In the genomic region with DNA sequence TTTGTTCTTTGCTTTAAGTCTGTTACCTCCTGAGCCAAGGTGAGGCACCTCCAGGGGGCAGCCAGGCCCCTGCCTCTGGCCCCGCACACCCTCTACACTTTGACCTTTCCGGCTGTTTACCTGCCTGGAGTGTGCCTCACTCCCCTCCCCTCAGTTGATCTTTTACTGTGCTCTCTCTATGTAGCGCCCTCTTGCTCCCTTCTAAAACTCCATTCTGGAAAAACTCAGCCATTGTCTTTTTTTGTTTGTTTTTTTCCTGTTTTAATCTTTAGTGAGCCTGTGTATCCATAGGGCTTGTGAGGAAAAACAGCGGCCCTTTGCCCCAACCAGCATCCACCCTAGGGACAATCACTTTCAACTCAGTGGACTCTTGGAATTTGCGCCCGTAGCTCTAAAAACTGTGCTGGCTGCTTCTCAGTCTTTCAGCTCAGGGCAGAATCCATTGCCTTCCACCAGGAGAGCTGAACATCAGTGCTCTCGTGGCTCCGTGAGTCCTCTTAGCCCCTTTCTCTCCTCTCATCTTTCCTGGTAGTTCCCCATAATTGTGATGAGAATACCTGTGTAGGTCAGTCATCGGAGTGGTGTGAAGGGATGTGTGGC, we compare ENCODE assay signal across 16 cellular contexts. TPM values are rescaled to one million over a fixed set of nuclear protein-coding genes. Genes with fewer than 3 reads are reported as not detected.
A peak's percentile ranks its signal among the peaks of the same experiment; 100 is the strongest.
DNase-seq lines count a peak whose midpoint lies in the region; ATAC-seq and TF ChIP-seq lines count a peak whose summit lies in the region.
"Had no signal": no experiment of that assay in that cellular context is flagged by ENCODE, and none has a peak within 500 bp of the region (broad histone marks: within the 10 kb centered on the region; RNA-seq: fewer than 3 reads in every experiment).

No MANE protein-coding gene starts in this region.

- H3K27ac Mint-ChIP-seq in CD4-positive, CD25-positive, alpha-beta regulatory T cell = peak overlapping the region; percentile 36 to 85 (median 73)
- H3K27ac Mint-ChIP-seq in nephron = peak overlapping the region in 1 of 3 experiments; percentile 53

- H3K9ac ChIP-seq in duodenal mucosa (ENCODE audit: low read depth in 1 of 2, low read length in 2 of 2) = peak overlapping the region; percentile 13 to 20

- peaks cover 33% of the 10 kb centered on the region for H3K36me3 ChIP-seq in CD4-positive, CD25-positive, alpha-beta regulatory T cell (ENCODE audit: control insufficient read depth, insufficient read depth, low read length)
- H3K36me3 ChIP-seq in duodenal mucosa (ENCODE audit: control insufficient read depth in 1 of 2, insufficient read depth in 2 of 2, low read length in 2 of 2) = peaks cover 8 to 35% of the 10 kb centered on the region in 2 donors
- H3K36me3 ChIP-seq in WERI-Rb-1 = peaks cover 66% of the 10 kb centered on the region

- no peak for ATAC-seq in CD4-positive, CD25-positive, alpha-beta regulatory T cell (ENCODE audit: low read depth in 2 of 2)
- ATAC-seq: left lung had no signal

- TF ChIP-seq CTCF in nephron (IDR thresholded peaks at IDR 0.05; ENCODE audit: unreplicated experiment in 3 of 3) = no peak
- no peak for TF ChIP-seq CTCF in WERI-Rb-1 (IDR thresholded peaks at IDR 0.05; ENCODE audit: low read depth, low read length)

- H3K9me3 Mint-ChIP-seq in CD4-positive, CD25-positive, alpha-beta regulatory T cell = peaks cover 0 to 7% (median 0%) of the 10 kb centered on the region in 7 donors
- H3K9me3 Mint-ChIP-seq in nephron = no peaks in the 10 kb centered on the region

- H3K4me1 ChIP-seq in CD4-positive, CD25-positive, alpha-beta regulatory T cell (ENCODE audit: control insufficient read depth, insufficient read depth, low read length, poor library complexity, severe bottlenecking) = peaks cover 17% of the 10 kb centered on the region
- H3K4me1 ChIP-seq in duodenal mucosa (ENCODE audit: control insufficient read depth in 1 of 2, insufficient read depth in 2 of 2, low read length in 2 of 2) = peaks cover 28 to 36% of the 10 kb centered on the region in 2 donors
- H3K4me1 ChIP-seq: HAP-1 had no signal

- peak overlapping the region in 2 of 4 donors; percentile 69 to 72 for H3K4me3 Mint-ChIP-seq in CD4-positive, CD25-positive, alpha-beta regulatory T cell
- peak overlapping the region; percentile 40 to 62 (median 41) for H3K4me3 Mint-ChIP-seq in nephron

- no peaks in the 10 kb centered on the region for H3K27me3 ChIP-seq in CD4-positive, CD25-positive, alpha-beta regulatory T cell (ENCODE audit: control insufficient read depth, insufficient read depth, low read length)
- H3K27me3 ChIP-seq in duodenal mucosa (ENCODE audit: control insufficient read depth in 1 of 2, insufficient read depth in 2 of 2, low read length in 2 of 2) = no peaks in the 10 kb centered on the region
- no peaks in the 10 kb centered on the region for H3K27me3 ChIP-seq in WERI-Rb-1 (ENCODE audit: insufficient read depth, low read depth, severe bottlenecking)
- H3K27me3 ChIP-seq: left lung, testis had no signal

- H3K4me3 ChIP-seq in CD4-positive, CD25-positive, alpha-beta regulatory T cell (ENCODE audit: low read depth, low read length) = no peak overlapping the region
- H3K4me3 ChIP-seq in duodenal mucosa (ENCODE audit: low read depth in 1 of 2, low read length in 2 of 2) (peak overlapping the region; percentile 42 to 50), WERI-Rb-1 (ENCODE audit: low read depth, low read length) (no peak overlapping the region)
- H3K4me3 ChIP-seq: HAP-1, left lung, testis had no signal

- peaks cover 5% of the 10 kb centered on the region for H3K27me3 Mint-ChIP-seq in CD4-positive, CD25-positive, alpha-beta regulatory T cell
- peaks cover 5% of the 10 kb centered on the region for H3K27me3 Mint-ChIP-seq in nephron (ENCODE audit: low read depth)

- H3K4me1 Mint-ChIP-seq in CD4-positive, CD25-positive, alpha-beta regulatory T cell = peaks cover 4 to 32% (median 13%) of the 10 kb centered on the region in 4 donors
- H3K4me1 Mint-ChIP-seq in nephron = peaks cover 7% of the 10 kb centered on the region

- no peaks in the 10 kb centered on the region for H3K9me3 ChIP-seq in CD4-positive, CD25-positive, alpha-beta regulatory T cell (ENCODE audit: control insufficient read depth in 2 of 2, low read length in 2 of 2)
- no peaks in the 10 kb centered on the region for H3K9me3 ChIP-seq in duodenal mucosa (ENCODE audit: control insufficient read depth in 1 of 2, low read length in 2 of 2)
- no peaks in the 10 kb centered on the region for H3K9me3 ChIP-seq in WERI-Rb-1 (ENCODE audit: severe bottlenecking)
- H3K9me3 ChIP-seq: HAP-1, left lung, testis had no signal

- DNase-seq in CD4-positive, CD25-positive, alpha-beta regulatory T cell = no peak
- DNase-seq in D341Med (ENCODE audit: low spot score) (peak; percentile 7), WERI-Rb-1 (no peak), AML-193 (lab: John Stamatoyannopoulos, UW) (no peak), NCI-H510A treated with DMSO at 0.1 percent for 48 hours (lab: John Stamatoyannopoulos, UW) (no peak)
- no peak for DNase-seq in stimulated activated CD4-positive, alpha-beta T cell treated with anti-CD3 and anti-CD28 coated beads, Interleukin-1b, Interleukin-23, amount 100 ng/mL, for 48 hours
- DNase-seq: activated CD4-positive, alpha-beta T cell treated with anti-CD3 and anti-CD28 coated beads, Interleukin-2, amount 50 U/mL, for 4 hours; amygdala; foreskin fibroblast; NCI-H146; testis had no signal

- H3K36me3 Mint-ChIP-seq in CD4-positive, CD25-positive, alpha-beta regulatory T cell = peaks cover 9% of the 10 kb centered on the region
- peaks cover 16% of the 10 kb centered on the region for H3K36me3 Mint-ChIP-seq in nephron (ENCODE audit: low read depth)

- H3K27ac ChIP-seq in CD4-positive, CD25-positive, alpha-beta regulatory T cell (ENCODE audit: insufficient read depth, low read length, poor library complexity, severe bottlenecking) = no peak overlapping the region
- H3K27ac ChIP-seq in duodenal mucosa (ENCODE audit: low read depth, low read length) (peak overlapping the region; percentile 50), WERI-Rb-1 (no peak overlapping the region)
- H3K27ac ChIP-seq: left lung, testis had no signal

RNA-seq across cellular contexts. Expression of gene AMDHD2, which starts 4.3 kb away (rescaled TPM):
- 239 TPM for total RNA-seq in CD4-positive, CD25-positive, alpha-beta regulatory T cell
- polyA plus RNA-seq in CD4-positive, CD25-positive, alpha-beta regulatory T cell = 10 to 100 TPM; 18.3 to 19.5 (median 18.7) TPM

RNA-seq across cellular contexts. Expression of gene CEMP1, which starts 6.8 kb away (rescaled TPM):
- total RNA-seq in CD4-positive, CD25-positive, alpha-beta regulatory T cell = 0.27 TPM
- polyA plus RNA-seq in CD4-positive, CD25-positive, alpha-beta regulatory T cell = 1 to 10 TPM; 3.0 to 3.8 (median 3.7) TPM
- total RNA-seq: cerebellum had no signal

RNA-seq across cellular contexts. Expression of gene ATP6V0C, which starts 10.7 kb away (rescaled TPM):
- 188 TPM for total RNA-seq in CD4-positive, CD25-positive, alpha-beta regulatory T cell
- 10 to 100 TPM; 62.1 to 83.4 (median 68.6) TPM for polyA plus RNA-seq in CD4-positive, CD25-positive, alpha-beta regulatory T cell

RNA-seq across cellular contexts. Expression of gene PDPK1, which starts 13.4 kb away (rescaled TPM):
- total RNA-seq in CD4-positive, CD25-positive, alpha-beta regulatory T cell = 57.4 TPM
- 10 to 100 TPM; 28.0 to 33.7 (median 30.2) TPM for polyA plus RNA-seq in CD4-positive, CD25-positive, alpha-beta regulatory T cell

RNA-seq across cellular contexts. Expression of gene TBC1D24, which starts 49.5 kb away (rescaled TPM):
- total RNA-seq in CD4-positive, CD25-positive, alpha-beta regulatory T cell = 5.8 TPM
- polyA plus RNA-seq in CD4-positive, CD25-positive, alpha-beta regulatory T cell = 1 to 10 TPM in 3 of 4 donors, under 1 TPM in 1; 0.84 to 1.6 (median 1.2) TPM

Comparison
In these comparisons a context has a peak if more than half of its experiments do, and no peak if none do; other contexts are left out.
1. H3K4me3 ChIP-seq: peak in duodenal mucosa (2 of 2); none in CD4-positive, CD25-positive, alpha-beta regulatory T cell (single experiment) and WERI-Rb-1 (single experiment).